In genomic region chr1:110337704-110338199, GRCh38 we compare ENCODE assay signal across 8 cellular contexts. TPM values are rescaled to one million over a fixed set of nuclear protein-coding genes. Genes with fewer than 3 reads are reported as not detected.
DNase-seq lines count a peak whose midpoint lies in the region; ATAC-seq and TF ChIP-seq lines count a peak whose summit lies in the region.

No MANE protein-coding gene starts in this region.

- H3K36me3 ChIP-seq in Karpas-422 (ENCODE audit: insufficient read depth, low read length) (peaks cover 26% of the 10 kb centered on the region), lung (ENCODE audit: control insufficient read depth in 2 of 2, insufficient read depth in 2 of 2, low read length in 2 of 2) (peaks cover 0 to 9% of the 10 kb centered on the region in 2 donors)

- TF ChIP-seq CTCF in VCaP (conservative IDR thresholded peaks at IDR 0.05) = no peak
- TF ChIP-seq CTCF in choroid plexus epithelial cell (conservative IDR thresholded peaks at IDR 0.05; ENCODE audit: low read depth, low read length) = no peak
- TF ChIP-seq CTCF in lung (IDR thresholded peaks at IDR 0.05; ENCODE audit: control extremely low read depth, extremely low read depth) = no peak

- no peaks in the 10 kb centered on the region for H3K9me3 ChIP-seq in Karpas-422 (ENCODE audit: low read length)
- no peaks in the 10 kb centered on the region for H3K9me3 ChIP-seq in lung (ENCODE audit: control insufficient read depth in 2 of 2, insufficient read depth in 1 of 2, low read length in 1 of 2)

- peaks cover 28% of the 10 kb centered on the region for H4K20me1 ChIP-seq in Karpas-422 (ENCODE audit: insufficient read depth, low read depth, low read length)

- no peaks in the 10 kb centered on the region for H3K9me2 ChIP-seq in Karpas-422 (replicated peaks; ENCODE audit: insufficient read depth, low read length)

- in situ Hi-C loops in KBM-7 (cut with MboI; ENCODE audit: low pct_unique_long_range_greater_than_20kb, low sequenced_read_pairs) = no loop called here

- H3K4me3 ChIP-seq in Karpas-422 (ENCODE audit: low read length) = peak overlapping the region; percentile 85
- peak overlapping the region; percentile 91 for H3K4me3 ChIP-seq in choroid plexus epithelial cell (ENCODE audit: low read depth, low read length)
- H3K4me3 ChIP-seq in lung = peak overlapping the region; percentile 65

- H3K27ac ChIP-seq in Karpas-422 (ENCODE audit: low read length) = peak overlapping the region; percentile 87
- peak overlapping the region; percentile 97 for H3K27ac ChIP-seq in VCaP
- peak overlapping the region; percentile 98 for H3K27ac ChIP-seq in lung (ENCODE audit: low read depth in 1 of 2, low read length in 1 of 2)

- peaks cover 42% of the 10 kb centered on the region for H3K79me2 ChIP-seq in Karpas-422 (ENCODE audit: low read length)

- peak overlapping the region; percentile 77 for H2AFZ ChIP-seq in Karpas-422 (ENCODE audit: low read length)

- DNase-seq in COLO668 (lab: John Stamatoyannopoulos, UW; ENCODE audit: unreplicated experiment) (peak; percentile 82), Karpas-422 (peak; percentile 80), choroid plexus epithelial cell (ENCODE audit: low read depth) (no peak), lung (ENCODE audit: low spot score) (peak; percentile 46), KBM-7 (no peak)
- DNase-seq in stimulated activated CD8-positive, alpha-beta memory T cell treated with anti-CD3 and anti-CD28 coated beads, Interleukin-7, amount 100 ng/mL, for 48 hours (ENCODE audit: extremely low read depth in 1 of 2, low read depth in 1 of 2) = peak; percentile 25 to 34

- H3K4me1 ChIP-seq in Karpas-422 (ENCODE audit: low read length) = peaks cover 40% of the 10 kb centered on the region
- peaks cover 7 to 14% of the 10 kb centered on the region in 2 donors for H3K4me1 ChIP-seq in lung (ENCODE audit: control insufficient read depth in 2 of 2, insufficient read depth in 2 of 2, low read length in 2 of 2)

- H3K4me2 ChIP-seq in Karpas-422 (ENCODE audit: low read depth, low read length, poor library complexity, severe bottlenecking) = peak overlapping the region; percentile 100

- WGBS in lung, 2 donors = 1% methylated on average over 21 of the region's 21 CpGs

- peak overlapping the region; percentile 93 for H3K9ac ChIP-seq in Karpas-422 (ENCODE audit: low read length)

- H3K27me3 ChIP-seq in Karpas-422 (ENCODE audit: low read length) = no peaks in the 10 kb centered on the region
- H3K27me3 ChIP-seq in lung (ENCODE audit: control insufficient read depth, insufficient read depth) = no peaks in the 10 kb centered on the region

- no peak for ATAC-seq in lung (ENCODE audit: insufficient read depth, low FRiP score)
- ATAC-seq in GM21717 (IDR thresholded peaks at IDR 0.05; ENCODE audit: unreplicated experiment) = no peak

RNA-seq across cellular contexts. Expression of gene RBM15, which starts 1.4 kb away (rescaled TPM):
- 101 and 150 TPM in 2 replicates for total RNA-seq in Karpas-422 (2014; rRNA removed; shearing (Covaris generic); ENCODE audit: low replicate concordance)
- 10 to 100 TPM; 25.5 to 55.4 TPM for total RNA-seq in lung
- polyA plus RNA-seq in lung = 1 to 10 TPM; 3.6 to 4.8 TPM

RNA-seq across cellular contexts. Expression of gene SLC16A4, which starts 53.1 kb away (rescaled TPM):
- 51.4 and 116 TPM in 2 replicates for total RNA-seq in Karpas-422 (2014; rRNA removed; shearing (Covaris generic); ENCODE audit: low replicate concordance)
- 10 to 100 TPM in 1 of 2 donors, 1 to 10 TPM in 1; 6.8 to 12.0 TPM for total RNA-seq in lung
- 1 to 10 TPM; 4.6 to 8.5 TPM for polyA plus RNA-seq in lung

Comparison
In these comparisons a context has a peak if more than half of its experiments do, and no peak if none do; other contexts are left out.
1. DNase-seq: peak in COLO668 (single experiment), Karpas-422 (single experiment), lung (single experiment) and stimulated activated CD8-positive, alpha-beta memory T cell treated with anti-CD3 and anti-CD28 coated beads, Interleukin-7, amount 100 ng/mL, for 48 hours (2 of 2); none in choroid plexus epithelial cell (single experiment) and KBM-7 (single experiment).
2. Peak in every context shown above with its lines, with median percentiles within 50 percentile points of each other: H3K27ac ChIP-seq and H3K4me3 ChIP-seq.